Comparison of ENCODE assay signal across 1 cellular context in the genomic region with DNA sequence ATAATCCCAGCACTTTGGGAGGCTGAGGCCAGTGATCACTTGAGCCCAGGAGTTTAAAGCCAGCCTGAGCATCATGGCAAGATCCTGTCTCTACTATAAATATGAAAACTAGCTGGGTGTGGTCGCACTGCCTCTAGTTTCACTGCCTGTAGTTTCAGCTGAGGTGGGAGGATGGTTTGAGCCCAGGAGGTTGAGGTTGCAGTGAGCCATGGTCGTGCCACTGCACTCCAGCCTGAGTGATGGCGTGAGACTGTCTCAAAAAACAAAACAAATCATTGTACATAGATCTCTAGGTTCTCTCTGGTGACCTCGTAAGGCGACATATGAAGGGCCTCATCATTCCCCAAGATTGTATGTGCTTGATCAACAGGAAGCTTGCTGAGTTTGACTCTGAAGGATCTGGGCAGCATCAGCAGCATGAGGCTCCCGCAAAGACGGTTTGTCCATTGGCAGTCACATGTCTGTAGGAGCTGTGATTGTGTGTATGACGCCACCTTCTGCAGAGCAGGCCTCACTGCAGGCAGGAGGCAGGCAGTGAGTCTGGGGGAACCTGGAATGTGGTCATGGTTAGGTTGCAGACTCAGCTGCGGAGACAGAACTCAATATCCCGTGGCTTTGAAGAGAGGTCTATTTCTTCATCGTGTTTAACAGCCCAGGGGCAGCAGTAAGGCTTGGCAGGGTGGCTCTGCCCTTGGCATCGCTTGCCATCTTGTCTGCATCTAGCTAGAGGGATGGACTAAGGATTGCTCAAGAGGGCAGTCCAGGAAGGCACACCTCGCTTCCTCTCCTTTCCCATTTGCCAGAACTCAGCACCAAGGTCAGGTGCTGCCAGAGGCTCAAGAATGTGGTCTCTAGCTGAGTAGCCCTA.
TF ChIP-seq lines count a peak whose summit lies in the region.

No MANE protein-coding gene starts in this region.

TF ChIP-seq in neural cell, 6 proteins besides CTCF, POLR2A, EP300 and RAD21 (continued from another document):
- TF ChIP-seq, protein P1, sequence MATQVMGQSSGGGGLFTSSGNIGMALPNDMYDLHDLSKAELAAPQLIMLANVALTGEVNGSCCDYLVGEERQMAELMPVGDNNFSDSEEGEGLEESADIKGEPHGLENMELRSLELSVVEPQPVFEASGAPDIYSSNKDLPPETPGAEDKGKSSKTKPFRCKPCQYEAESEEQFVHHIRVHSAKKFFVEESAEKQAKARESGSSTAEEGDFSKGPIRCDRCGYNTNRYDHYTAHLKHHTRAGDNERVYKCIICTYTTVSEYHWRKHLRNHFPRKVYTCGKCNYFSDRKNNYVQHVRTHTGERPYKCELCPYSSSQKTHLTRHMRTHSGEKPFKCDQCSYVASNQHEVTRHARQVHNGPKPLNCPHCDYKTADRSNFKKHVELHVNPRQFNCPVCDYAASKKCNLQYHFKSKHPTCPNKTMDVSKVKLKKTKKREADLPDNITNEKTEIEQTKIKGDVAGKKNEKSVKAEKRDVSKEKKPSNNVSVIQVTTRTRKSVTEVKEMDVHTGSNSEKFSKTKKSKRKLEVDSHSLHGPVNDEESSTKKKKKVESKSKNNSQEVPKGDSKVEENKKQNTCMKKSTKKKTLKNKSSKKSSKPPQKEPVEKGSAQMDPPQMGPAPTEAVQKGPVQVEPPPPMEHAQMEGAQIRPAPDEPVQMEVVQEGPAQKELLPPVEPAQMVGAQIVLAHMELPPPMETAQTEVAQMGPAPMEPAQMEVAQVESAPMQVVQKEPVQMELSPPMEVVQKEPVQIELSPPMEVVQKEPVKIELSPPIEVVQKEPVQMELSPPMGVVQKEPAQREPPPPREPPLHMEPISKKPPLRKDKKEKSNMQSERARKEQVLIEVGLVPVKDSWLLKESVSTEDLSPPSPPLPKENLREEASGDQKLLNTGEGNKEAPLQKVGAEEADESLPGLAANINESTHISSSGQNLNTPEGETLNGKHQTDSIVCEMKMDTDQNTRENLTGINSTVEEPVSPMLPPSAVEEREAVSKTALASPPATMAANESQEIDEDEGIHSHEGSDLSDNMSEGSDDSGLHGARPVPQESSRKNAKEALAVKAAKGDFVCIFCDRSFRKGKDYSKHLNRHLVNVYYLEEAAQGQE (IDR thresholded peaks at IDR 0.05; ENCODE audit: borderline replicate concordance): no peak
